14 cellular contexts compared by ENCODE assay signal in the genomic region with DNA sequence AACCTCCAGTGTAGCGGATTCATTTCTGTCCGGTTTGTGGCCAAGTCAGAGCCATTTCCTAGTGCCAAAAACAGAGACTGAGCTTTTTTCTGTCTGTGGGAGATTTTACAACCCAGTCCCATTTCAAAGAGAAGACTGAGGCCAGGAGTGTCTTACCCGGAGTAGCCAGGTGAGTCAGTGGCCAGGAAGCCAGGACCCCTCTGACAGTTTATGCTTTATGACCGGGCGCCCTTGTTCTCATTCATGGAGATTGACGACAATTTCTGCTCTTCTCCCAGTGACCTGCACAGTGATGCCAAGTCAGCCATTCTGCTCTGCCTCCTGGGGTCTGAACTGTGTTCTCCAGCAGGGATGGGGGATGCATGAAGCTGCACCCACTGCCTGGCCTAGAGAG. TPM values are rescaled to one million over a fixed set of nuclear protein-coding genes. Genes with fewer than 3 reads are reported as not detected.
DNase-seq lines count a peak whose midpoint lies in the region; ATAC-seq and TF ChIP-seq lines count a peak whose summit lies in the region.
"Had no signal": no experiment of that assay in that cellular context is flagged by ENCODE, and none has a peak within 500 bp of the region (broad histone marks: within the 10 kb centered on the region; RNA-seq: fewer than 3 reads in every experiment).

No MANE protein-coding gene starts in this region.

- no peak for ATAC-seq in natural killer cell treated with Interleukin-12 subunit alpha and Interleukin-12 subunit beta and Interleukin-15 and Interleukin-18, amount 100 ng/mL, for 72 hours
- ATAC-seq: activated CD8-positive, alpha-beta memory T cell treated with anti-CD3 and anti-CD28 coated beads, Interleukin-2, amount 10 ng/mL, durations not matched to agents 7 days and 5 days; SK-N-SH treated with all-trans-retinoic acid at 6 μM for 48 hours had no signal

- intact Hi-C loops in colonic mucosa (cut with DNase I): no loop called here

- TF ChIP-seq CTCF in HFF-Myc (IDR thresholded peaks at IDR 0.05; ENCODE audit: low read depth, low read length, missing control alignments) (no peak), colonic mucosa (IDR thresholded peaks at IDR 0.05) (no peak)

- H3K9ac ChIP-seq in colonic mucosa (ENCODE audit: low read depth in 2 of 2, low read length in 2 of 2): no peak overlapping the region
- peak overlapping the region in 1 of 2 donors; percentile 34 for H3K9ac ChIP-seq in mucosa of rectum (ENCODE audit: low read depth in 1 of 2, low read length in 2 of 2)
- H3K9ac ChIP-seq in stomach smooth muscle (ENCODE audit: low read length in 2 of 2): peak overlapping the region in 1 of 2 donors; percentile 91

- no peak overlapping the region for H3K27ac Mint-ChIP-seq in natural killer cell treated with Interleukin-12 subunit alpha and Interleukin-12 subunit beta and Interleukin-15 and Interleukin-18, amount 100 ng/mL, for 72 hours
- H3K27ac Mint-ChIP-seq: activated CD8-positive, alpha-beta memory T cell treated with anti-CD3 and anti-CD28 coated beads, Interleukin-2, amount 10 ng/mL, durations not matched to agents 7 days and 5 days; activated naive CD4-positive, alpha-beta T cell treated with anti-CD3 and anti-CD28 coated beads, Interleukin-2, amount 50 U/mL, for 24 hours; type B pancreatic cell had no signal

- no peaks in the 10 kb centered on the region for H3K9me3 Mint-ChIP-seq in natural killer cell treated with Interleukin-12 subunit alpha and Interleukin-12 subunit beta and Interleukin-15 and Interleukin-18, amount 100 ng/mL, for 72 hours
- H3K9me3 Mint-ChIP-seq: activated naive CD4-positive, alpha-beta T cell treated with anti-CD3 and anti-CD28 coated beads, Interleukin-2, amount 50 U/mL, for 24 hours had no signal

- H3K4me3 Mint-ChIP-seq in natural killer cell treated with Interleukin-12 subunit alpha and Interleukin-12 subunit beta and Interleukin-15 and Interleukin-18, amount 100 ng/mL, for 72 hours: no peak overlapping the region
- H3K4me3 Mint-ChIP-seq: activated CD8-positive, alpha-beta memory T cell treated with anti-CD3 and anti-CD28 coated beads, Interleukin-2, amount 10 ng/mL, durations not matched to agents 7 days and 5 days; activated naive CD4-positive, alpha-beta T cell treated with anti-CD3 and anti-CD28 coated beads, Interleukin-2, amount 50 U/mL, for 24 hours; type B pancreatic cell had no signal

- H3K27ac ChIP-seq in colonic mucosa (peak overlapping the region; percentile 51), mucosa of rectum (ENCODE audit: low read depth in 2 of 2, low read length in 2 of 2) (peak overlapping the region; percentile 78 to 82), stomach smooth muscle (ENCODE audit: low read length) (peak overlapping the region; percentile 92)

- H3K9me3 ChIP-seq in colonic mucosa: no peaks in the 10 kb centered on the region
- H3K9me3 ChIP-seq in mucosa of rectum (ENCODE audit: control insufficient read depth in 2 of 2, low read length in 2 of 2): no peaks in the 10 kb centered on the region
- H3K9me3 ChIP-seq in stomach smooth muscle (ENCODE audit: control insufficient read depth in 2 of 2, low read length in 2 of 2): no peaks in the 10 kb centered on the region
- H3K9me3 ChIP-seq: BE2C had no signal

- DNase-seq in HFF-Myc (ENCODE audit: extremely low read depth, low read depth) (no peak), colonic mucosa (no peak), NCI-H345 (lab: John Stamatoyannopoulos, UW) (no peak), AG08396 (ENCODE audit: low spot score) (no peak)
- DNase-seq in natural killer cell treated with Interleukin-12 subunit alpha and Interleukin-12 subunit beta and Interleukin-15 and Interleukin-18, amount 100 ng/mL, for 72 hours (ENCODE audit: low spot score): no peak
- DNase-seq in activated effector memory CD4-positive, alpha-beta T cell treated with Interleukin-2 at 50 U/mL for 16 hours: no peak
- DNase-seq: activated CD8-positive, alpha-beta memory T cell treated with anti-CD3 and anti-CD28 coated beads, Interleukin-2, amount 10 ng/mL, durations not matched to agents 7 days and 5 days; BE2C; cortex of kidney had no signal

- H3K4me1 ChIP-seq in colonic mucosa: no peaks in the 10 kb centered on the region
- H3K4me1 ChIP-seq in mucosa of rectum (ENCODE audit: control insufficient read depth in 2 of 2, insufficient read depth in 2 of 2, low read length in 2 of 2): peaks cover 14 to 29% of the 10 kb centered on the region in 2 donors
- H3K4me1 ChIP-seq in stomach smooth muscle (ENCODE audit: control insufficient read depth, insufficient read depth, low read length): peaks cover 59% of the 10 kb centered on the region

- peaks cover 0 to 10% of the 10 kb centered on the region in 2 donors for H3K27me3 Mint-ChIP-seq in natural killer cell treated with Interleukin-12 subunit alpha and Interleukin-12 subunit beta and Interleukin-15 and Interleukin-18, amount 100 ng/mL, for 72 hours
- H3K27me3 Mint-ChIP-seq: activated CD8-positive, alpha-beta memory T cell treated with anti-CD3 and anti-CD28 coated beads, Interleukin-2, amount 10 ng/mL, durations not matched to agents 7 days and 5 days; activated naive CD4-positive, alpha-beta T cell treated with anti-CD3 and anti-CD28 coated beads, Interleukin-2, amount 50 U/mL, for 24 hours; type B pancreatic cell had no signal

- H3K36me3 ChIP-seq in colonic mucosa (no peaks in the 10 kb centered on the region), mucosa of rectum (ENCODE audit: control insufficient read depth in 2 of 2, insufficient read depth in 2 of 2, low read length in 2 of 2) (no peaks in the 10 kb centered on the region), stomach smooth muscle (ENCODE audit: control insufficient read depth in 2 of 2, insufficient read depth in 2 of 2, low read length in 2 of 2) (peaks cover 0 to 9% of the 10 kb centered on the region in 2 donors)
- H3K36me3 ChIP-seq: BE2C had no signal

- H3K4me1 Mint-ChIP-seq in natural killer cell treated with Interleukin-12 subunit alpha and Interleukin-12 subunit beta and Interleukin-15 and Interleukin-18, amount 100 ng/mL, for 72 hours (ENCODE audit: low read depth in 2 of 2): no peaks in the 10 kb centered on the region
- H3K4me1 Mint-ChIP-seq: activated CD8-positive, alpha-beta memory T cell treated with anti-CD3 and anti-CD28 coated beads, Interleukin-2, amount 10 ng/mL, durations not matched to agents 7 days and 5 days; activated naive CD4-positive, alpha-beta T cell treated with anti-CD3 and anti-CD28 coated beads, Interleukin-2, amount 50 U/mL, for 24 hours had no signal

- H3K27me3 ChIP-seq in colonic mucosa (no peaks in the 10 kb centered on the region), mucosa of rectum (ENCODE audit: control insufficient read depth in 2 of 2, insufficient read depth in 2 of 2, low read length in 2 of 2) (no peaks in the 10 kb centered on the region), stomach smooth muscle (ENCODE audit: control insufficient read depth in 1 of 2, insufficient read depth in 2 of 2, low read length in 2 of 2) (no peaks in the 10 kb centered on the region)
- H3K27me3 ChIP-seq: BE2C had no signal

- H3K36me3 Mint-ChIP-seq in natural killer cell treated with Interleukin-12 subunit alpha and Interleukin-12 subunit beta and Interleukin-15 and Interleukin-18, amount 100 ng/mL, for 72 hours: no peaks in the 10 kb centered on the region
- H3K36me3 Mint-ChIP-seq: activated CD8-positive, alpha-beta memory T cell treated with anti-CD3 and anti-CD28 coated beads, Interleukin-2, amount 10 ng/mL, durations not matched to agents 7 days and 5 days; type B pancreatic cell had no signal

- H3K4me3 ChIP-seq in HFF-Myc (replicated peaks; ENCODE audit: low read depth, low read length) (0 out of 2 replicates have a peak overlapping the region, but pooled peaks have one; percentile 3), colonic mucosa (no peak overlapping the region), mucosa of rectum (ENCODE audit: low read length in 2 of 2) (peak overlapping the region in 1 of 2 donors; percentile 0), stomach smooth muscle (ENCODE audit: low read length in 2 of 2) (peak overlapping the region in 1 of 2 donors; percentile 88)

RNA-seq across cellular contexts. Expression of a gene that starts 0.7 kb away (rescaled TPM):
- 1 to 10 TPM; 2.3 to 6.0 TPM for total RNA-seq in colonic mucosa
- under 1 TPM in 1 of 2 donors, not detected in 1; 0.33 TPM for total RNA-seq in natural killer cell treated with Interleukin-12 subunit alpha and Interleukin-12 subunit beta and Interleukin-15 and Interleukin-18, amount 100 ng/mL, for 72 hours

RNA-seq across cellular contexts. Expression of a gene that starts 20.0 kb away (rescaled TPM):
- total RNA-seq in colonic mucosa: 1 to 10 TPM; 2.2 to 4.2 TPM
- 1 to 10 TPM in 1 of 2 donors, under 1 TPM in 1; 0.93 to 2.5 TPM for total RNA-seq in natural killer cell treated with Interleukin-12 subunit alpha and Interleukin-12 subunit beta and Interleukin-15 and Interleukin-18, amount 100 ng/mL, for 72 hours
